Comparison of ENCODE assay signal across 16 cellular contexts in genomic region chr2:188725981-188726380, GRCh38.
DNase-seq lines count a peak whose midpoint lies in the region; ATAC-seq and TF ChIP-seq lines count a peak whose summit lies in the region.
"Had no signal": no experiment of that assay in that cellular context is flagged by ENCODE, and none has a peak within 500 bp of the region (broad histone marks: within the 10 kb centered on the region; RNA-seq: fewer than 3 reads in every experiment).

No MANE protein-coding gene starts in this region.

- no peaks in the 10 kb centered on the region for H3K36me3 Mint-ChIP-seq in HFFc6 (ENCODE audit: low read depth)
- H3K36me3 Mint-ChIP-seq in activated naive CD8-positive, alpha-beta T cell treated with anti-CD3 and anti-CD28 coated beads, Interleukin-2, amount 50 U/mL, for 24 hours (ENCODE audit: low read depth), result no peaks in the 10 kb centered on the region
- H3K36me3 Mint-ChIP-seq: activated naive CD8-positive, alpha-beta T cell; CD4-positive, CD25-positive, alpha-beta regulatory T cell; stimulated activated memory B cell treated with anti-CD40 and anti-IgM and Interleukin-4, amounts not matched to agents 10 μg/mL and 1 μg/mL and 100 μg/mL, for 72 hours had no signal

- H3K4me3 Mint-ChIP-seq in HFFc6, result no peak overlapping the region
- H3K4me3 Mint-ChIP-seq in activated naive CD8-positive, alpha-beta T cell treated with anti-CD3 and anti-CD28 coated beads, Interleukin-2, amount 50 U/mL, for 24 hours, result no peak overlapping the region
- H3K4me3 Mint-ChIP-seq: activated naive CD8-positive, alpha-beta T cell; activated T-cell treated with anti-CD3 and anti-CD28 coated beads, Interleukin-2, amount 50 U/mL, for 24 hours; CD4-positive, CD25-positive, alpha-beta regulatory T cell; stimulated activated memory B cell treated with anti-CD40 and anti-IgM and Interleukin-4, amounts not matched to agents 10 μg/mL and 1 μg/mL and 100 μg/mL, for 72 hours had no signal

- H3K9me3 Mint-ChIP-seq in HFFc6, result no peaks in the 10 kb centered on the region
- no peaks in the 10 kb centered on the region for H3K9me3 Mint-ChIP-seq in activated naive CD8-positive, alpha-beta T cell treated with anti-CD3 and anti-CD28 coated beads, Interleukin-2, amount 50 U/mL, for 24 hours
- H3K9me3 Mint-ChIP-seq: activated T-cell treated with anti-CD3 and anti-CD28 coated beads, Interleukin-2, amount 50 U/mL, for 24 hours had no signal

- H3K4me3 ChIP-seq in foreskin fibroblast (ENCODE audit: low read depth in 1 of 2, low read length in 2 of 2), result no peak overlapping the region
- H3K4me3 ChIP-seq: lung had no signal

- no peak overlapping the region for H3K27ac Mint-ChIP-seq in HFFc6
- H3K27ac Mint-ChIP-seq in activated naive CD8-positive, alpha-beta T cell treated with anti-CD3 and anti-CD28 coated beads, Interleukin-2, amount 50 U/mL, for 24 hours, result no peak overlapping the region
- H3K27ac Mint-ChIP-seq: activated naive CD8-positive, alpha-beta T cell; activated T-cell treated with anti-CD3 and anti-CD28 coated beads, Interleukin-2, amount 50 U/mL, for 24 hours; CD4-positive, CD25-positive, alpha-beta regulatory T cell; stimulated activated memory B cell treated with anti-CD40 and anti-IgM and Interleukin-4, amounts not matched to agents 10 μg/mL and 1 μg/mL and 100 μg/mL, for 72 hours had no signal

- H3K27me3 Mint-ChIP-seq in HFFc6 (ENCODE audit: insufficient read depth), result no peaks in the 10 kb centered on the region
- H3K27me3 Mint-ChIP-seq in activated naive CD8-positive, alpha-beta T cell treated with anti-CD3 and anti-CD28 coated beads, Interleukin-2, amount 50 U/mL, for 24 hours, result no peaks in the 10 kb centered on the region
- H3K27me3 Mint-ChIP-seq: activated naive CD8-positive, alpha-beta T cell; activated T-cell treated with anti-CD3 and anti-CD28 coated beads, Interleukin-2, amount 50 U/mL, for 24 hours; CD4-positive, CD25-positive, alpha-beta regulatory T cell; stimulated activated memory B cell treated with anti-CD40 and anti-IgM and Interleukin-4, amounts not matched to agents 10 μg/mL and 1 μg/mL and 100 μg/mL, for 72 hours had no signal

- no peak for ATAC-seq in HG03469 (IDR thresholded peaks at IDR 0.05; ENCODE audit: unreplicated experiment)
- no peak for ATAC-seq in activated naive CD8-positive, alpha-beta T cell treated with anti-CD3 and anti-CD28 coated beads, Interleukin-2, amount 50 U/mL, for 24 hours
- ATAC-seq: stimulated activated memory B cell treated with anti-CD40 and anti-IgM and Interleukin-4, amounts not matched to agents 10 μg/mL and 1 μg/mL and 100 μg/mL, for 72 hours had no signal

- H3K4me1 Mint-ChIP-seq in HFFc6 (ENCODE audit: low read depth), result peaks cover 28% of the 10 kb centered on the region
- H3K4me1 Mint-ChIP-seq in activated naive CD8-positive, alpha-beta T cell treated with anti-CD3 and anti-CD28 coated beads, Interleukin-2, amount 50 U/mL, for 24 hours, result no peaks in the 10 kb centered on the region
- H3K4me1 Mint-ChIP-seq: CD4-positive, CD25-positive, alpha-beta regulatory T cell; stimulated activated memory B cell treated with anti-CD40 and anti-IgM and Interleukin-4, amounts not matched to agents 10 μg/mL and 1 μg/mL and 100 μg/mL, for 72 hours had no signal

- no peak for TF ChIP-seq CTCF in HFFc6 (IDR thresholded peaks at IDR 0.05)
- TF ChIP-seq CTCF in foreskin fibroblast (IDR thresholded peaks at IDR 0.05; ENCODE audit: low read depth, low read length), result no peak

- DNase-seq in HFFc6 (peak; percentile 26), amniotic epithelial cell (ENCODE audit: low read depth) (peak; percentile 74), foreskin fibroblast (peak; percentile 18 to 49), stromal cell of bone marrow (ENCODE audit: low read depth) (peak; percentile 7), islet precursor cell (no peak)
- DNase-seq in activated naive CD8-positive, alpha-beta T cell treated with anti-CD3 and anti-CD28 coated beads, Interleukin-2, amount 50 U/mL, for 24 hours, result no peak
- DNase-seq: activated T-cell treated with anti-CD3 and anti-CD28 coated beads, Interleukin-2, amount 50 U/mL, for 24 hours; CD4-positive, CD25-positive, alpha-beta regulatory T cell; cerebellar nuclear complex; DND-41; GOT3; NCI-H345 had no signal

Comparison
In these comparisons a context has a peak if more than half of its experiments do, and no peak if none do; other contexts are left out.
1. DNase-seq: peak in HFFc6 (single experiment), amniotic epithelial cell (single experiment), foreskin fibroblast (2 of 2) and stromal cell of bone marrow (single experiment); none in islet precursor cell (single experiment) and activated naive CD8-positive, alpha-beta T cell treated with anti-CD3 and anti-CD28 coated beads, Interleukin-2, amount 50 U/mL, for 24 hours (single experiment).